ENCODE assay signal across 9 cellular contexts in the genomic region with DNA sequence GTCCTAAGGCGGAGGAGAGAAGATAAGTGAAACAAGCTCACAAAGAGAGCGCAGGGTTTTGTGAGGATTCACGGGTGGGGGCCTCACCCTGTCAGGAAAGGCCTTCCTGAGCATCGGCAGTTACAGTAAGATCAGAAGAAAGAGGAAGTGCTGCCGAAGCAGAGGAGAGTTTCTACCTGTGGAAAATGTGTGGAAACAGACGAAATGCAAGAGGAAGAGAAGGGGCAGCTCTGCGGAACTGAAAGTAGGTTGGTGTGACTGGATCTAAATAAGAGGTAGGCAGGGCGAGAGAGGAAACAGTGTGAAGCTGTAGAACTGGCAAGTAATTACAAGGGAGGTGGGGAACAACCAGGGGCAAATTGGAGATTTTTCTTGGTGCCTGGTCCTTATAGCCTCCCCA. TPM values are rescaled to one million over a fixed set of nuclear protein-coding genes. Genes with fewer than 3 reads are reported as not detected.
DNase-seq lines count a peak whose midpoint lies in the region; ATAC-seq, FAIRE-seq and TF ChIP-seq lines count a peak whose summit lies in the region.
"Had no signal": no experiment of that assay in that cellular context is flagged by ENCODE, and none has a peak within 500 bp of the region (broad histone marks: within the 10 kb centered on the region; RNA-seq: fewer than 3 reads in every experiment).

No MANE protein-coding gene starts in this region.

- H3K9me2 ChIP-seq in OCI-LY7 (ENCODE audit: insufficient read depth, low read length) (no peaks in the 10 kb centered on the region), SK-N-SH (no peaks in the 10 kb centered on the region)

- H2AFZ ChIP-seq in OCI-LY7 (ENCODE audit: low read length) = peak overlapping the region; percentile 49; the same call in 1 of the 2 replicates
- H2AFZ ChIP-seq in SK-N-SH (ENCODE audit: low read depth) = no peak overlapping the region
- H2AFZ ChIP-seq: hepatocyte had no signal

- CTCF ChIA-PET in OCI-LY7 (lab: Charles Lee; ENCODE audit: unreplicated experiment) = interaction anchor here (1.7 kb wide), 1 partner anchor 14 kb away, joined by 3 read pairs; no protein-coding TSS in a partner anchor
- CTCF ChIA-PET in naive thymus-derived CD4-positive, alpha-beta T cell (lab: Charles Lee) = interaction anchor here (1.2 to 2.6 kb wide), 3 partner anchors 12 to 65 kb away, joined by 3 to 7 read pairs (median 4); no protein-coding TSS in a partner anchor
- CTCF ChIA-PET in SK-N-SH (lab: Yijun Ruan, JAX) = interaction anchor here (1.4 to 3.2 kb wide), 2 partner anchors 64 to 338 kb away, joined by 3 to 21 read pairs; no protein-coding TSS in a partner anchor

- H3K4me3 ChIP-seq in OCI-LY7 (ENCODE audit: low read depth, low read length, poor library complexity, severe bottlenecking) (peak overlapping the region; percentile 62), coronary artery (no peak overlapping the region), kidney (ENCODE audit: low read length in 2 of 2) (no peak overlapping the region), SK-N-SH (ENCODE audit: low read depth in 2 of 2, low read length in 1 of 2) (no peak overlapping the region)
- H3K4me3 ChIP-seq in naive thymus-derived CD4-positive, alpha-beta T cell (ENCODE audit: low read length) = peak overlapping the region; percentile 41
- H3K4me3 ChIP-seq: hepatocyte had no signal

- TF ChIP-seq CTCF in OCI-LY7 (conservative IDR thresholded peaks at IDR 0.05; ENCODE audit: low read length) = no peak
- TF ChIP-seq CTCF in coronary artery (IDR thresholded peaks at IDR 0.05) = no peak
- TF ChIP-seq CTCF in kidney (IDR thresholded peaks at IDR 0.05; ENCODE audit: borderline replicate concordance, extremely low read depth, insufficient read depth) = no peak
- no peak for TF ChIP-seq CTCF in SK-N-SH (IDR thresholded peaks at IDR 0.05)

- H3K79me2 ChIP-seq in OCI-LY7 (ENCODE audit: insufficient read depth, low read depth, low read length) = no peaks in the 10 kb centered on the region
- H3K79me2 ChIP-seq in SK-N-SH (ENCODE audit: insufficient read depth) = no peaks in the 10 kb centered on the region
- H3K79me2 ChIP-seq: hepatocyte had no signal

- no TSS peak for BruUV-seq in OCI-LY7 (replicated peaks; lab: Mats Ljungman, UMichigan)

- POLR2A ChIA-PET in OCI-LY7 (lab: Charles Lee) = interaction anchor here (0.5 to 2.7 kb wide), 9 partner anchors 7 to 549 kb away, joined by 3 to 12 read pairs (median 4); no protein-coding TSS in a partner anchor
- POLR2A ChIA-PET in naive thymus-derived CD4-positive, alpha-beta T cell (lab: Charles Lee) = interaction anchor here (0.6 to 7.2 kb wide), 5 partner anchors 10 to 76 kb away, joined by 3 to 103 read pairs (median 20); no protein-coding TSS in a partner anchor
- POLR2A ChIA-PET in SK-N-SH (lab: Yijun Ruan, JAX) = no interaction called here

- peaks cover 0 to 16% (median 4%) of the 10 kb centered on the region in 11 donors for H3K9me3 Mint-ChIP-seq in naive thymus-derived CD4-positive, alpha-beta T cell

- H3K4me2 ChIP-seq in OCI-LY7 (ENCODE audit: low read length) (peak overlapping the region; percentile 87), SK-N-SH (no peak overlapping the region)
- H3K4me2 ChIP-seq: hepatocyte had no signal

- H3K27me3 Mint-ChIP-seq in naive thymus-derived CD4-positive, alpha-beta T cell = no peaks in the 10 kb centered on the region

- TF ChIP-seq RAD21 in SK-N-SH (IDR thresholded peaks at IDR 0.05; ENCODE audit: low read length) = no peak

- H3K27me3 ChIP-seq in naive thymus-derived CD4-positive, alpha-beta T cell (ENCODE audit: control insufficient read depth in 2 of 2, insufficient read depth in 2 of 2, low read length in 2 of 2) = no peaks in the 10 kb centered on the region
- no peaks in the 10 kb centered on the region for H3K27me3 ChIP-seq in SK-N-SH (ENCODE audit: insufficient read depth)
- H3K27me3 ChIP-seq: hepatocyte had no signal

- ATAC-seq in GM18858 (IDR thresholded peaks at IDR 0.05; ENCODE audit: unreplicated experiment) = peak; percentile 54
- ATAC-seq in HG02642 (IDR thresholded peaks at IDR 0.05; ENCODE audit: poor library complexity, unreplicated experiment) = peak; percentile 60
- no peak for ATAC-seq in naive thymus-derived CD4-positive, alpha-beta T cell

- 71% methylated on average over 8 of the region's 8 CpGs for WGBS in SK-N-SH (ENCODE audit: low lambda C conversion rate)

- H3F3A ChIP-seq in SK-N-SH (replicated peaks; ENCODE audit: insufficient read depth) = no peaks in the 10 kb centered on the region

- H3K9me3 ChIP-seq in OCI-LY7 (ENCODE audit: low read length) = no peaks in the 10 kb centered on the region
- peaks cover 0 to 7% (median 0%) of the 10 kb centered on the region in 3 experiments for H3K9me3 ChIP-seq in naive thymus-derived CD4-positive, alpha-beta T cell (ENCODE audit: control insufficient read depth in 2 of 3, low read length in 3 of 3)
- no peaks in the 10 kb centered on the region for H3K9me3 ChIP-seq in kidney (ENCODE audit: control insufficient read depth in 1 of 2, low read length in 2 of 2)
- H3K9me3 ChIP-seq in SK-N-SH = no peaks in the 10 kb centered on the region

- no peak for FAIRE-seq in kidney (lab: Jason Lieb, UNC)

- DNase-seq in OCI-LY7 (ENCODE audit: low spot score) (peak; percentile 88), NCI-H146 (lab: John Stamatoyannopoulos, UW) (no peak), coronary artery (ENCODE audit: low spot score) (no peak), kidney (no peak), SK-N-SH (no peak)
- DNase-seq in naive thymus-derived CD4-positive, alpha-beta T cell = peak in 2 of 9 donors; percentile 40 to 52

- H3K4me1 ChIP-seq in OCI-LY7 (ENCODE audit: insufficient read depth, low read length, poor library complexity, severe bottlenecking) = peaks cover 59% of the 10 kb centered on the region
- peaks cover 61 to 62% of the 10 kb centered on the region in 2 donors for H3K4me1 ChIP-seq in naive thymus-derived CD4-positive, alpha-beta T cell (ENCODE audit: control insufficient read depth in 2 of 2, insufficient read depth in 2 of 2, low read length in 2 of 2)
- H3K4me1 ChIP-seq in kidney (ENCODE audit: control insufficient read depth in 1 of 2, insufficient read depth in 1 of 2, low read depth in 1 of 2, low read length in 2 of 2) = no peaks in the 10 kb centered on the region
- H3K4me1 ChIP-seq in SK-N-SH (ENCODE audit: control insufficient read depth in 1 of 2, insufficient read depth in 2 of 2, low read depth in 1 of 2, low read length in 1 of 2) = peaks cover 7 to 39% of the 10 kb centered on the region in 2 experiments; a peak in 2 of 4 replicates

- H3K4me1 Mint-ChIP-seq in naive thymus-derived CD4-positive, alpha-beta T cell = peaks cover 63 to 93% (median 88%) of the 10 kb centered on the region in 7 donors

- peak overlapping the region; percentile 40 to 98 (median 90) for H3K27ac Mint-ChIP-seq in naive thymus-derived CD4-positive, alpha-beta T cell

- H4K20me1 ChIP-seq in OCI-LY7 (ENCODE audit: insufficient read depth, low read length) = no peaks in the 10 kb centered on the region
- H4K20me1 ChIP-seq in SK-N-SH (ENCODE audit: insufficient read depth) = no peaks in the 10 kb centered on the region

- intact Hi-C loops in OCI-LY7 (cut with micrococcal nuclease; ENCODE audit: unreplicated experiment) = loop anchor here (5.0 kb wide), 1 partner anchor 40 kb away; no protein-coding TSS in a partner anchor
- intact Hi-C loops in naive thymus-derived CD4-positive, alpha-beta T cell (cut with micrococcal nuclease) = loop anchor here (1.0 to 10.0 kb wide), 10 partner anchors 8 to 860 kb away; a partner anchor contains a TSS
- intact Hi-C loops in kidney (cut with DNase I) = no loop called here

- peak overlapping the region; percentile 76 for H3K27ac ChIP-seq in OCI-LY7 (ENCODE audit: low read depth, low read length, poor library complexity, severe bottlenecking)
- H3K27ac ChIP-seq in naive thymus-derived CD4-positive, alpha-beta T cell (ENCODE audit: low read depth, low read length) = peak overlapping the region; percentile 61
- H3K27ac ChIP-seq in coronary artery = peak overlapping the region in 1 of 2 donors; percentile 11
- H3K27ac ChIP-seq in kidney (ENCODE audit: low read depth in 2 of 2, low read length in 2 of 2) = no peak overlapping the region
- no peak overlapping the region; a peak in 1 of 4 replicates for H3K27ac ChIP-seq in SK-N-SH (ENCODE audit: low read depth in 2 of 2, low read length in 1 of 2)
- H3K27ac ChIP-seq: hepatocyte had no signal

- peak overlapping the region; percentile 71 to 91 (median 84) for H3K4me3 Mint-ChIP-seq in naive thymus-derived CD4-positive, alpha-beta T cell

- no peak for TF ChIP-seq EP300 in SK-N-SH (IDR thresholded peaks at IDR 0.05; ENCODE audit: borderline replicate concordance in 1 of 2, low read depth in 1 of 2, low read length in 1 of 2)

- H3K9ac ChIP-seq in kidney (ENCODE audit: low read length in 2 of 2) (no peak overlapping the region), SK-N-SH (no peak overlapping the region)

- H3K36me3 Mint-ChIP-seq in naive thymus-derived CD4-positive, alpha-beta T cell = peaks cover 0 to 89% (median 8%) of the 10 kb centered on the region in 5 donors

- H3K36me3 ChIP-seq in OCI-LY7 (ENCODE audit: insufficient read depth, low read length) (no peaks in the 10 kb centered on the region), kidney (ENCODE audit: control insufficient read depth in 1 of 2, insufficient read depth in 2 of 2, low read length in 2 of 2) (no peaks in the 10 kb centered on the region), SK-N-SH (replicated peaks in 1 of 2; ENCODE audit: control insufficient read depth in 1 of 2, insufficient read depth in 2 of 2, low read length in 1 of 2) (no peaks in the 10 kb centered on the region)
- no peaks in the 10 kb centered on the region for H3K36me3 ChIP-seq in naive thymus-derived CD4-positive, alpha-beta T cell (ENCODE audit: control insufficient read depth in 2 of 3, insufficient read depth in 3 of 3, low read length in 3 of 3)

TF ChIP-seq in SK-N-SH, 30 proteins besides CTCF, POLR2A, EP300 and RAD21 (continues in another document):
- TF ChIP-seq, protein P1, sequence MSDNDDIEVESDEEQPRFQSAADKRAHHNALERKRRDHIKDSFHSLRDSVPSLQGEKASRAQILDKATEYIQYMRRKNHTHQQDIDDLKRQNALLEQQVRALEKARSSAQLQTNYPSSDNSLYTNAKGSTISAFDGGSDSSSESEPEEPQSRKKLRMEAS (IDR thresholded peaks at IDR 0.05; ENCODE audit: low read depth) = no peak
- TF ChIP-seq MEF2A (IDR thresholded peaks at IDR 0.05; ENCODE audit: borderline replicate concordance, low read depth) (no peak), TEAD4 (IDR thresholded peaks at IDR 0.05; ENCODE audit: borderline replicate concordance, insufficient read depth) (no peak), GABPA (IDR thresholded peaks at IDR 0.05; ENCODE audit: low read depth) (no peak), NFIC (IDR thresholded peaks at IDR 0.05; ENCODE audit: borderline replicate concordance) (no peak)

RNA-seq across cellular contexts. Expression of a gene that starts 2.7 kb away (rescaled TPM):
- total RNA-seq in OCI-LY7 (2014; rRNA removed; shearing (Covaris generic)) = 0.13 and 0.85 TPM in 2 replicates
- total RNA-seq in OCI-LY7 (2022) (0.41 and 0.84 TPM in 2 replicates), kidney (1.7 TPM)
- 10 to 100 TPM in 1 of 5 experiments, 1 to 10 TPM in 3, under 1 TPM in 1; 0.86 to 38.6 (median 2.3) TPM for total RNA-seq in naive thymus-derived CD4-positive, alpha-beta T cell
- polyA plus RNA-seq in naive thymus-derived CD4-positive, alpha-beta T cell = under 1 TPM in 1 of 2 donors, not detected in 1; 0.67 TPM
- polyA plus RNA-seq in kidney (ENCODE audit: insufficient read depth, low read depth, low replicate concordance) (0.82 TPM), SK-N-SH (2012; rRNA removed) (0.18 and 0.62 TPM in 2 replicates)
- polyA plus RNA-seq in SK-N-SH (2012; cell fraction: cytosol; rRNA removed) = 0.26 and 0.49 TPM in 2 replicates
- 0.63 and 1.2 TPM in 2 replicates for polyA plus RNA-seq in SK-N-SH (2012; cell fraction: nucleus; rRNA removed)

Comparison
In these comparisons a context has a peak if more than half of its experiments do, and no peak if none do; other contexts are left out.
1. H3K27ac ChIP-seq: peak in OCI-LY7 (single experiment) and naive thymus-derived CD4-positive, alpha-beta T cell (single experiment); none in kidney (0 of 2) and SK-N-SH (0 of 2).
2. H3K4me3 ChIP-seq: peak in OCI-LY7 (single experiment) and naive thymus-derived CD4-positive, alpha-beta T cell (single experiment); none in coronary artery (single experiment), kidney (0 of 2) and SK-N-SH (0 of 2).